ENCODE assay signal across 10 cellular contexts in the genomic region with DNA sequence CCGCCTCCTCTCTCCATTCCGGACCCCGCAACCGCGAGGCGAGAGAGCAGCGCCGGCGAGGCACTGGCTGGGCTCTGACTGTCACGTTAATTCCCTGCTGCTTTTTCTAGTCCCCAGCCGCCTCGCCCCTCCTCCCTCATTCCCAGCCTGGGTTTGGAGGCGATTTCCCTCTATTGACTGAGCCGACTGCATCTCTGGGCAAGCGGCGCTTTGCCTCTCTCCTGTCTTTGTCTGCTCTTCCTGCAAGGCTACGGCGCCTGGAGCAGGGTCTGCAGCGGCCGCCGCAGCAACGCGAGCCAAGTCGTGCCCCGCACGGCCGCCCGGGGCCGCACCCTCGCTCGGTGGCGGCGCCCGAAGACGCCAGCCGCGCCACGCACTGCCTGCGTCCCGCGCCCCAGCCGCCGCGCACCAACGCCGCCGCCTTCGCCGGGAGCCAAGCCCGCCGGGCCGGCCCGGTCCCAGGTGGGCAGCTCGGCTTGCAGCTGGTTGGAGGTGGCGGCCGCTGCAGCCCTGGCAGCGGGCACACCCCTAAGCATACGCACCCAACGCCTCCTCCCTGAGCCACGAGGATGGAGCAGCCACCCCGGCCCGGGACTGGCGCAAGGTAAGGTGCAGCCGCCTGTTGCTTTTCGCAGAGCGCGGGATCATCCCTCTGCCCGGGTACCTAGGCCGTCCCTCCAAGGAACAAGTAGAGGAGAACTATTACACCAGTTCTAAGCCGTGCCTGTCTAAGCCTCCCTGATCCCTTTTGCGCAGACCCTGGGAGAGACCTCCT. TPM values are rescaled to one million over a fixed set of nuclear protein-coding genes. Genes with fewer than 3 reads are reported as not detected.
DNase-seq lines count a peak whose midpoint lies in the region; ATAC-seq, FAIRE-seq and TF ChIP-seq lines count a peak whose summit lies in the region.
"Had no signal": no experiment of that assay in that cellular context is flagged by ENCODE, and none has a peak within 500 bp of the region (broad histone marks: within the 10 kb centered on the region; RNA-seq: fewer than 3 reads in every experiment).

A gene with protein sequence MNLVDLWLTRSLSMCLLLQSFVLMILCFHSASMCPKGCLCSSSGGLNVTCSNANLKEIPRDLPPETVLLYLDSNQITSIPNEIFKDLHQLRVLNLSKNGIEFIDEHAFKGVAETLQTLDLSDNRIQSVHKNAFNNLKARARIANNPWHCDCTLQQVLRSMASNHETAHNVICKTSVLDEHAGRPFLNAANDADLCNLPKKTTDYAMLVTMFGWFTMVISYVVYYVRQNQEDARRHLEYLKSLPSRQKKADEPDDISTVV (plus strand): TSS at position 139 of the 775 bp plus-strand sequence. CDS start 86,901 bp downstream, outside the sequence.

- DNase-seq in central memory CD8-positive, alpha-beta T cell (ENCODE audit: low spot score in 2 of 2) = no peak
- DNase-seq in HepG2 (ENCODE audit: low spot score) (no peak), brain microvascular endothelial cell (no peak)
- no peak for DNase-seq in stimulated activated naive CD8-positive, alpha-beta T cell treated with anti-CD3 and anti-CD28 coated beads, Interleukin-15, Interleukin-2, amounts not matched to agents 100 U/mL and 50 U/mL, for 24 hours
- DNase-seq: central memory CD4-positive, alpha-beta T cell had no signal

- H3K4me3 Mint-ChIP-seq in central memory CD8-positive, alpha-beta T cell = no peak within 1 kb of the TSS

- 19% methylated on average over 12 of the region's 71 CpGs for WGBS in HepG2 (ENCODE audit: low lambda C conversion rate)

- no peak for FAIRE-seq in HepG2 (lab: Jason Lieb, UNC)
- FAIRE-seq: GM12878 had no signal

- TF ChIP-seq CTCF in HepG2 (CRISPR knock-in tag; IDR thresholded peaks at IDR 0.05) (no peak), brain microvascular endothelial cell (IDR thresholded peaks at IDR 0.05; ENCODE audit: low read depth, low read length, missing control alignments) (no peak)

- intact Hi-C loops in HepG2 (cut with micrococcal nuclease; ENCODE audit: unreplicated experiment) = no loop called here

- no peaks in the 10 kb centered on the region for H4K20me1 ChIP-seq in HepG2 (ENCODE audit: insufficient read depth, low read length)

- no TSS peak for BruUV-seq in HepG2 (replicated peaks; lab: Mats Ljungman, UMichigan)

- H3K9me3 Mint-ChIP-seq in central memory CD8-positive, alpha-beta T cell = peaks cover 11% of the 10 kb centered on the region

- no peaks in the 10 kb centered on the region for H3K4me1 ChIP-seq in HepG2 (ENCODE audit: insufficient read depth, low read length)

- H3K4me1 Mint-ChIP-seq in central memory CD8-positive, alpha-beta T cell = no peaks in the 10 kb centered on the region

- no peak within 1 kb of the TSS for H3K27ac Mint-ChIP-seq in central memory CD8-positive, alpha-beta T cell (ENCODE audit: low read depth)

- no peak within 1 kb of the TSS for H3K27ac ChIP-seq in HepG2 (ENCODE audit: extremely low read length, insufficient read depth, low read length)
- H3K27ac ChIP-seq in brain microvascular endothelial cell = no peak within 1 kb of the TSS

- H3K36me3 ChIP-seq in HepG2 (replicated peaks in 1 of 2; ENCODE audit: control insufficient read depth in 1 of 2, insufficient read depth in 2 of 2, low read length in 2 of 2) (no peaks in the 10 kb centered on the region), brain microvascular endothelial cell (replicated peaks) (no peaks in the 10 kb centered on the region)

- H3K36me3 Mint-ChIP-seq in central memory CD8-positive, alpha-beta T cell (ENCODE audit: insufficient read depth) = no peaks in the 10 kb centered on the region

- no peak for TF ChIP-seq POLR2A in HepG2 (IDR thresholded peaks at IDR 0.05; ENCODE audit: insufficient read depth in 1 of 2, low read depth in 2 of 2, low read length in 2 of 2)

- TF ChIP-seq EP300 in Ishikawa (IDR thresholded peaks at IDR 0.05; ENCODE audit: borderline replicate concordance) (no peak), HepG2 (IDR thresholded peaks at IDR 0.05; ENCODE audit: low read depth in 2 of 2, low read length in 2 of 2) (no peak), HepG2 (CRISPR knock-in tag; IDR thresholded peaks at IDR 0.05; ENCODE audit: borderline replicate concordance) (no peak)

- POLR2A ChIA-PET in HepG2 (lab: Yijun Ruan, JAX) = no interaction called here

- peak; percentile 14 for ATAC-seq in central memory CD8-positive, alpha-beta T cell (replicated peaks; ENCODE audit: extremely low read depth, poor library complexity, severe bottlenecking)
- ATAC-seq in HepG2 (peak; percentile 51), GM21367 (IDR thresholded peaks at IDR 0.05; ENCODE audit: unreplicated experiment) (no peak), HG03045 (IDR thresholded peaks at IDR 0.05; ENCODE audit: unreplicated experiment) (no peak), HG02981 (IDR thresholded peaks at IDR 0.05; ENCODE audit: unreplicated experiment) (no peak)
- ATAC-seq in stimulated activated naive CD8-positive, alpha-beta T cell treated with anti-CD3 and anti-CD28 coated beads, Interleukin-15, Interleukin-2, amounts not matched to agents 100 U/mL and 50 U/mL, for 24 hours = peak; percentile 52
- ATAC-seq: GM12878 had no signal

- no peak for TF ChIP-seq RAD21 in Ishikawa (IDR thresholded peaks at IDR 0.05; ENCODE audit: low read depth)
- no peak for TF ChIP-seq RAD21 in HepG2 (CRISPR knock-in tag; IDR thresholded peaks at IDR 0.05)

- H3K4me3 ChIP-seq in HepG2 (replicated peaks in 1 of 3; ENCODE audit: insufficient read depth in 1 of 3, low read depth in 2 of 3, low read length in 3 of 3) = no peak within 1 kb of the TSS
- no peak within 1 kb of the TSS for H3K4me3 ChIP-seq in brain microvascular endothelial cell (ENCODE audit: low read depth, low read length)
- H3K4me3 ChIP-seq: GM12878 had no signal

- H2AFZ ChIP-seq in HepG2 (ENCODE audit: low read length) = no peak within 1 kb of the TSS

- no peaks in the 10 kb centered on the region for H3K79me2 ChIP-seq in HepG2 (ENCODE audit: insufficient read depth, low read length)

- in situ Hi-C loops in HepG2 (cut with HindIII; ENCODE audit: extremely low pct_ligation_motif_present, low pct_unique_long_range_greater_than_20kb) = no loop called here
- in situ Hi-C loops in brain microvascular endothelial cell (cut with HindIII; ENCODE audit: low pct_ligation_motif_present, low sequenced_read_pairs) = no loop called here

- H3K9ac ChIP-seq in HepG2 (ENCODE audit: insufficient read depth, low read depth, low read length) = no peak within 1 kb of the TSS

- H3K27me3 ChIP-seq in HepG2 (ENCODE audit: control insufficient read depth in 1 of 2, insufficient read depth in 2 of 2, low read length in 2 of 2) (peaks cover 1 to 26% of the 10 kb centered on the region in 2 experiments; a peak in 3 of 5 replicates), brain microvascular endothelial cell (replicated peaks) (peaks cover 22% of the 10 kb centered on the region)

- no peaks in the 10 kb centered on the region for H3K9me3 ChIP-seq in HepG2 (ENCODE audit: low read length)

- H3K4me2 ChIP-seq in HepG2 (ENCODE audit: low read depth, low read length) = no peak within 1 kb of the TSS

- CTCF ChIA-PET in HepG2 (lab: Yijun Ruan, JAX; ENCODE audit: low intra/inter-chr PET ratio, low total read pairs) = no interaction called here

- H3K27me3 Mint-ChIP-seq in central memory CD8-positive, alpha-beta T cell = peaks cover 36% of the 10 kb centered on the region

TF ChIP-seq in Ishikawa, 13 proteins besides CTCF, POLR2A, EP300 and RAD21 (continues in another document):
- TF ChIP-seq, protein P1, sequence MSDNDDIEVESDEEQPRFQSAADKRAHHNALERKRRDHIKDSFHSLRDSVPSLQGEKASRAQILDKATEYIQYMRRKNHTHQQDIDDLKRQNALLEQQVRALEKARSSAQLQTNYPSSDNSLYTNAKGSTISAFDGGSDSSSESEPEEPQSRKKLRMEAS (IDR thresholded peaks at IDR 0.05) = 0 out of 2 replicates have a peak, but pooled peaks have one; percentile 20

TF ChIP-seq in HepG2, 621 proteins besides CTCF, POLR2A, EP300 and RAD21 (continues in another document):
- TF ChIP-seq ZNF558 (CRISPR knock-in tag; IDR thresholded peaks at IDR 0.05; ENCODE audit: borderline replicate concordance) (no peak), ZNF747 (CRISPR knock-in tag; IDR thresholded peaks at IDR 0.05; ENCODE audit: borderline replicate concordance) (no peak), HNRNPL (IDR thresholded peaks at IDR 0.05; ENCODE audit: low read depth, low read length) (no peak)

RNA-seq across cellular contexts. Expression of the gene that starts here (rescaled TPM):
- total RNA-seq in HepG2 (2016; rRNA removed; fragmentation: Illumina TruSeq; extraction: Trizol) = not detected in 2 replicates
- total RNA-seq in HepG2 (2016; cell fraction: cytosol; rRNA removed; fragmentation: Illumina TruSeq; extraction: Trizol; ENCODE audit: low read depth) = not detected in 2 replicates
- not detected in 2 replicates for total RNA-seq in HepG2 (2016; cell fraction: insoluble cytoplasmic fraction; rRNA removed; fragmentation: Illumina TruSeq; extraction: Trizol)
- not detected in 2 replicates for total RNA-seq in HepG2 (2016; cell fraction: membrane; rRNA removed; fragmentation: Illumina TruSeq; extraction: Trizol)
- total RNA-seq in HepG2 (2016; cell fraction: nucleus; rRNA removed; fragmentation: Illumina TruSeq; extraction: Trizol) = not detected in 2 replicates
- not detected in 2 replicates for polyA plus RNA-seq in HepG2 (2011; rRNA removed)
- not detected in 2 replicates for polyA plus RNA-seq in HepG2 (2011; cell fraction: cytosol; rRNA removed)
- polyA plus RNA-seq in HepG2 (2011; cell fraction: nucleus; rRNA removed) = not detected in 2 replicates
- polyA plus RNA-seq in HepG2 (2012) = not detected in 2 replicates
- not detected in 2 replicates for polyA plus RNA-seq in HepG2 (2016; cell fraction: cytosol; fragmentation: Illumina TruSeq; extraction: Trizol; ENCODE audit: low read depth)
- not detected in 2 replicates for polyA plus RNA-seq in HepG2 (2016; cell fraction: insoluble cytoplasmic fraction; fragmentation: Illumina TruSeq; extraction: Trizol; ENCODE audit: low read depth)
- polyA plus RNA-seq in HepG2 (2016; cell fraction: membrane; fragmentation: Illumina TruSeq; extraction: Trizol; ENCODE audit: low read depth) = not detected in 2 replicates
- not detected in 2 replicates for polyA plus RNA-seq in HepG2 (2016; cell fraction: nucleus; fragmentation: Illumina TruSeq; extraction: Trizol; ENCODE audit: insufficient read depth, low read depth)
- not detected in 2 replicates for polyA minus RNA-seq in HepG2 (2011; rRNA and poly(A)+ RNA removed; ENCODE audit: low replicate concordance)
- polyA minus RNA-seq in HepG2 (2011; cell fraction: cytosol; rRNA and poly(A)+ RNA removed) = not detected in 2 replicates
- polyA minus RNA-seq in HepG2 (2011; cell fraction: nucleus; rRNA and poly(A)+ RNA removed) = not detected in 2 replicates
- total RNA-seq: GM12878 had no signal
- polyA plus RNA-seq: GM12878 had no signal

Comparison
In these comparisons a context has a peak if more than half of its experiments do, and no peak if none do; other contexts are left out.
1. Peak in ATAC-seq in HepG2; RNA of the gene not detected or under 1 TPM.
2. ATAC-seq: peak in central memory CD8-positive, alpha-beta T cell (single experiment) and stimulated activated naive CD8-positive, alpha-beta T cell treated with anti-CD3 and anti-CD28 coated beads, Interleukin-15, Interleukin-2, amounts not matched to agents 100 U/mL and 50 U/mL, for 24 hours (single experiment); none in GM21367 (single experiment), HG03045 (single experiment) and HG02981 (single experiment).